Comparison of ENCODE assay signal across 8 cellular contexts in genomic region chr12:55708695-55709233, GRCh38. TPM values are rescaled to one million over a fixed set of nuclear protein-coding genes. Genes with fewer than 3 reads are reported as not detected.
A peak's percentile ranks its signal among the peaks of the same experiment; 100 is the strongest.
DNase-seq lines count a peak whose midpoint lies in the region; ATAC-seq and TF ChIP-seq lines count a peak whose summit lies in the region.

No MANE protein-coding gene starts in this region.

- H3K36me3 ChIP-seq in upper lobe of right lung: no peaks in the 10 kb centered on the region

- TF ChIP-seq CTCF in mesothelial cell of epicardium (IDR thresholded peaks at IDR 0.05; ENCODE audit: unreplicated experiment): no peak
- TF ChIP-seq CTCF in upper lobe of right lung (IDR thresholded peaks at IDR 0.05): no peak
- TF ChIP-seq CTCF in omental fat pad (IDR thresholded peaks at IDR 0.05): no peak

- no peaks in the 10 kb centered on the region for H3K36me3 Mint-ChIP-seq in activated T-cell treated with anti-CD3 and anti-CD28 coated beads, Interleukin-2, amount 50 U/mL, for 4 hours (ENCODE audit: insufficient read depth)
- no peaks in the 10 kb centered on the region for H3K36me3 Mint-ChIP-seq in mesothelial cell of epicardium

- peaks cover 17% of the 10 kb centered on the region for H3K4me1 ChIP-seq in upper lobe of right lung

- no peak for DNase-seq in activated T-cell treated with anti-CD3 and anti-CD28 coated beads, Interleukin-2, amount 50 U/mL, for 4 hours
- no peak for DNase-seq in activated T-cell treated with anti-CD3 and anti-CD28 coated beads, Interleukin-2, amount 50 U/mL, for 48 hours
- DNase-seq in mesothelial cell of epicardium (ENCODE audit: low spot score in 2 of 2, unreplicated experiment in 2 of 2): no peak
- DNase-seq in upper lobe of right lung: no peak
- no peak for DNase-seq in NCI-H2171 treated with DMSO at 0.1 percent for 48 hours (lab: John Stamatoyannopoulos, UW)
- no peak for DNase-seq in omental fat pad (ENCODE audit: low spot score)

- H3K9me3 ChIP-seq in upper lobe of right lung: no peaks in the 10 kb centered on the region

- H3K27me3 ChIP-seq in upper lobe of right lung: peaks cover 11% of the 10 kb centered on the region

- H3K27me3 Mint-ChIP-seq in activated T-cell treated with anti-CD3 and anti-CD28 coated beads, Interleukin-2, amount 50 U/mL, for 4 hours (ENCODE audit: low read depth): peaks cover 19% of the 10 kb centered on the region
- peaks cover 84% of the 10 kb centered on the region for H3K27me3 Mint-ChIP-seq in mesothelial cell of epicardium (ENCODE audit: low read depth)

- no peak overlapping the region for H3K27ac Mint-ChIP-seq in mesothelial cell of epicardium

- intact Hi-C loops in upper lobe of right lung (cut with DNase I): no loop called here

- no peaks in the 10 kb centered on the region for H3K9me3 Mint-ChIP-seq in activated T-cell treated with anti-CD3 and anti-CD28 coated beads, Interleukin-2, amount 50 U/mL, for 4 hours
- no peaks in the 10 kb centered on the region for H3K9me3 Mint-ChIP-seq in mesothelial cell of epicardium

- H3K27ac ChIP-seq in cingulate gyrus (ENCODE audit: low read depth, low read length) (peak overlapping the region; percentile 75), upper lobe of right lung (no peak overlapping the region)

- ATAC-seq in activated T-cell treated with anti-CD3 and anti-CD28 coated beads, Interleukin-2, amount 50 U/mL, for 4 hours: no peak
- peak; percentile 7 for ATAC-seq in upper lobe of right lung
- ATAC-seq in omental fat pad (ENCODE audit: low FRiP score): no peak
- no peak for ATAC-seq in HG03159 (IDR thresholded peaks at IDR 0.05; ENCODE audit: unreplicated experiment)

- no peak overlapping the region for H3K4me3 ChIP-seq in upper lobe of right lung

- H3K4me1 Mint-ChIP-seq in activated T-cell treated with anti-CD3 and anti-CD28 coated beads, Interleukin-2, amount 50 U/mL, for 4 hours (ENCODE audit: low read depth): peaks cover 18% of the 10 kb centered on the region
- peaks cover 17% of the 10 kb centered on the region for H3K4me1 Mint-ChIP-seq in mesothelial cell of epicardium

- H3K4me3 Mint-ChIP-seq in activated T-cell treated with anti-CD3 and anti-CD28 coated beads, Interleukin-2, amount 50 U/mL, for 4 hours: peak overlapping the region; percentile 82
- H3K4me3 Mint-ChIP-seq in mesothelial cell of epicardium: peak overlapping the region; percentile 74

RNA-seq across cellular contexts. Expression of gene ITGA7, which starts 1.1 kb away (rescaled TPM):
- 1 to 10 TPM in 2 of 3 donors, under 1 TPM in 1; 0.91 to 1.4 (median 1.3) TPM for total RNA-seq in activated T-cell treated with anti-CD3 and anti-CD28 coated beads, Interleukin-2, amount 50 U/mL, for 4 hours
- total RNA-seq in mesothelial cell of epicardium (32.5 to 34.0 TPM (median 33.2 TPM) in 3 replicates), upper lobe of right lung (14.7 TPM), omental fat pad (100 to 1,000 TPM; 101 to 207 (median 156) TPM)

RNA-seq across cellular contexts. Expression of gene BLOC1S1, which starts 7.1 kb away (rescaled TPM):
- total RNA-seq in activated T-cell treated with anti-CD3 and anti-CD28 coated beads, Interleukin-2, amount 50 U/mL, for 4 hours: 10 to 100 TPM; 60.7 to 65.7 (median 61.7) TPM
- total RNA-seq in mesothelial cell of epicardium: 58.0 to 63.4 TPM (median 61.6 TPM) in 3 replicates
- total RNA-seq in upper lobe of right lung: 129 TPM
- 100 to 1,000 TPM; 168 to 247 (median 213) TPM for total RNA-seq in omental fat pad

RNA-seq across cellular contexts. Expression of gene RDH5, which starts 11.4 kb away (rescaled TPM):
- total RNA-seq in activated T-cell treated with anti-CD3 and anti-CD28 coated beads, Interleukin-2, amount 50 U/mL, for 4 hours: 1 to 10 TPM; 3.9 to 7.4 (median 5.1) TPM
- total RNA-seq in mesothelial cell of epicardium (9.7 to 11.2 TPM (median 11.2 TPM) in 3 replicates), upper lobe of right lung (6.0 TPM), omental fat pad (100 to 1,000 TPM in 2 of 4 donors, 10 to 100 TPM in 2; 77.4 to 119 (median 100) TPM)

RNA-seq across cellular contexts. Expression of gene CD63, which starts 20.0 kb away (rescaled TPM):
- total RNA-seq in activated T-cell treated with anti-CD3 and anti-CD28 coated beads, Interleukin-2, amount 50 U/mL, for 4 hours: 100 to 1,000 TPM; 158 to 177 (median 177) TPM
- total RNA-seq in mesothelial cell of epicardium (429 to 438 TPM (median 438 TPM) in 3 replicates), upper lobe of right lung (1,158 TPM), omental fat pad (1,000 to 10,000 TPM in 2 of 4 donors, 100 to 1,000 TPM in 2; 736 to 1,401 (median 892) TPM)

RNA-seq across cellular contexts. Expression of gene GDF11, which starts 34.2 kb away (rescaled TPM):
- 10 to 100 TPM; 12.3 to 15.5 (median 14.5) TPM for total RNA-seq in activated T-cell treated with anti-CD3 and anti-CD28 coated beads, Interleukin-2, amount 50 U/mL, for 4 hours
- total RNA-seq in mesothelial cell of epicardium (17.0 to 18.7 TPM (median 18.1 TPM) in 3 replicates), upper lobe of right lung (5.8 TPM), omental fat pad (1 to 10 TPM; 1.9 to 5.4 (median 2.5) TPM)
